Comparison of ENCODE assay signal across 8 cellular contexts in genomic region chr17:63961355-63962207, GRCh38. TPM values are rescaled to one million over a fixed set of nuclear protein-coding genes. Genes with fewer than 3 reads are reported as not detected.
DNase-seq lines count a peak whose midpoint lies in the region; ATAC-seq and TF ChIP-seq lines count a peak whose summit lies in the region.

No MANE protein-coding gene starts in this region.

- peak overlapping the region in 3 of 10 donors; percentile 52 to 68 (median 62) for H3K4me3 Mint-ChIP-seq in naive thymus-derived CD4-positive, alpha-beta T cell

- intact Hi-C loops in naive thymus-derived CD4-positive, alpha-beta T cell (cut with micrococcal nuclease) = loop anchor here in 1 of 2 donors (1.0 kb wide), 1 partner anchor 169 kb away; the partner anchor contains the start of gene ERN1

- no peaks in the 10 kb centered on the region for H3K36me3 Mint-ChIP-seq in naive thymus-derived CD4-positive, alpha-beta T cell

- H3K4me3 ChIP-seq in naive thymus-derived CD4-positive, alpha-beta T cell (ENCODE audit: low read length) = no peak overlapping the region

- TF ChIP-seq POLR2A in erythroblast (IDR thresholded peaks at IDR 0.05; ENCODE audit: low read length) = no peak

- H3K27ac Mint-ChIP-seq in naive thymus-derived CD4-positive, alpha-beta T cell = peak overlapping the region in 2 of 9 donors; percentile 12 to 52

- H3K27me3 ChIP-seq in naive thymus-derived CD4-positive, alpha-beta T cell (ENCODE audit: control insufficient read depth in 2 of 2, insufficient read depth in 2 of 2, low read length in 2 of 2) = no peaks in the 10 kb centered on the region

- peaks cover 5% of the 10 kb centered on the region in 2 donors for H3K4me1 ChIP-seq in naive thymus-derived CD4-positive, alpha-beta T cell (ENCODE audit: control insufficient read depth in 2 of 2, insufficient read depth in 2 of 2, low read length in 2 of 2)

- no peaks in the 10 kb centered on the region for H3K9me3 ChIP-seq in naive thymus-derived CD4-positive, alpha-beta T cell (ENCODE audit: control insufficient read depth in 2 of 3, low read length in 3 of 3)

- peak; percentile 49 to 61 for ATAC-seq in activated CD4-positive, CD25-positive, alpha-beta regulatory T cell treated with anti-CD3 and anti-CD28 coated beads, Interleukin-2, amount 50 U/mL, for 24 hours
- peak; percentile 81 for ATAC-seq in naive thymus-derived CD4-positive, alpha-beta T cell
- no peak for ATAC-seq in GM21786 (IDR thresholded peaks at IDR 0.05; ENCODE audit: unreplicated experiment)

- H3K9me3 Mint-ChIP-seq in naive thymus-derived CD4-positive, alpha-beta T cell = no peaks in the 10 kb centered on the region

- DNase-seq in Caki2 (ENCODE audit: low read depth) (peak; percentile 90), M059J (ENCODE audit: low read depth) (peak; percentile 18), erythroblast (lab: John Stamatoyannopoulos, UW) (peak; percentile 89 to 93), DMS153 treated with DMSO at 0.1 percent for 48 hours (lab: John Stamatoyannopoulos, UW; ENCODE audit: unreplicated experiment) (no peak), occipital lobe (lab: John Stamatoyannopoulos, UW) (no peak)
- DNase-seq in naive thymus-derived CD4-positive, alpha-beta T cell = peak in 2 of 9 donors; percentile 48 to 59

- H3K4me1 Mint-ChIP-seq in naive thymus-derived CD4-positive, alpha-beta T cell = peaks cover 4 to 15% (median 8%) of the 10 kb centered on the region in 7 donors

- no peaks in the 10 kb centered on the region for H3K27me3 Mint-ChIP-seq in naive thymus-derived CD4-positive, alpha-beta T cell

- POLR2A ChIA-PET in naive thymus-derived CD4-positive, alpha-beta T cell (lab: Charles Lee) = interaction anchor here (0.8 to 1.2 kb wide), 2 partner anchors 90 to 184 kb away, joined by 3 to 5 read pairs; no protein-coding TSS in a partner anchor

- H3K27ac ChIP-seq in naive thymus-derived CD4-positive, alpha-beta T cell (ENCODE audit: low read depth, low read length) = no peak overlapping the region

- H3K36me3 ChIP-seq in naive thymus-derived CD4-positive, alpha-beta T cell (ENCODE audit: control insufficient read depth in 2 of 3, insufficient read depth in 3 of 3, low read length in 3 of 3) = no peaks in the 10 kb centered on the region

- in situ Hi-C loops in Caki2 (cut with HindIII; ENCODE audit: low pct_unique_long_range_greater_than_20kb, low sequenced_read_pairs) = no loop called here

- CTCF ChIA-PET in naive thymus-derived CD4-positive, alpha-beta T cell (lab: Charles Lee) = interaction anchor here (0.9 kb wide), 1 partner anchor 67 kb away, joined by 3 read pairs; no protein-coding TSS in a partner anchor

RNA-seq across cellular contexts. Expression of gene SCN4A, which starts 11.1 kb away (rescaled TPM):
- 0.37 and 0.38 TPM in 2 replicates for total RNA-seq in Caki2 (2014; rRNA removed; shearing (Covaris generic); ENCODE audit: low replicate concordance)
- not detected in 2 replicates for total RNA-seq in M059J (2014; rRNA removed; shearing (Covaris generic))
- under 1 TPM in 4 of 5 experiments, not detected in 1; 0.03 to 0.15 (median 0.07) TPM for total RNA-seq in naive thymus-derived CD4-positive, alpha-beta T cell
- not detected for polyA plus RNA-seq in naive thymus-derived CD4-positive, alpha-beta T cell
- total RNA-seq in occipital lobe = not detected

RNA-seq across cellular contexts. Expression of gene CD79B, which starts 29.4 kb away (rescaled TPM):
- total RNA-seq in Caki2 (2014; rRNA removed; shearing (Covaris generic); ENCODE audit: low replicate concordance) = not detected in 2 replicates
- total RNA-seq in M059J (2014; rRNA removed; shearing (Covaris generic)) = 0.27 and 0.54 TPM in 2 replicates
- 10 to 100 TPM; 11.8 to 44.9 (median 15.1) TPM for total RNA-seq in naive thymus-derived CD4-positive, alpha-beta T cell
- polyA plus RNA-seq in naive thymus-derived CD4-positive, alpha-beta T cell = 10 to 100 TPM; 34.5 to 42.2 TPM
- not detected for total RNA-seq in occipital lobe

RNA-seq across cellular contexts. Expression of gene PRR29, which starts 36.6 kb away (rescaled TPM):
- total RNA-seq in Caki2 (2014; rRNA removed; shearing (Covaris generic); ENCODE audit: low replicate concordance) = 1.1 and 3.9 TPM in 2 replicates
- total RNA-seq in M059J (2014; rRNA removed; shearing (Covaris generic)) = 0.05 TPM in 1 of 2 replicates, not detected in the other
- total RNA-seq in naive thymus-derived CD4-positive, alpha-beta T cell = 1 to 10 TPM in 1 of 5 experiments, under 1 TPM in 2, not detected in 2; 0.29 to 2.8 (median 0.40) TPM
- polyA plus RNA-seq in naive thymus-derived CD4-positive, alpha-beta T cell = 1 to 10 TPM; 5.5 to 6.0 TPM
- 0.78 TPM for total RNA-seq in occipital lobe

RNA-seq across cellular contexts. Expression of gene GH1, which starts 42.9 kb away (rescaled TPM):
- not detected in 2 replicates for total RNA-seq in Caki2 (2014; rRNA removed; shearing (Covaris generic); ENCODE audit: low replicate concordance)
- not detected in 2 replicates for total RNA-seq in M059J (2014; rRNA removed; shearing (Covaris generic))
- under 1 TPM in 2 of 5 experiments, not detected in 3; 0.58 to 0.66 TPM for total RNA-seq in naive thymus-derived CD4-positive, alpha-beta T cell
- polyA plus RNA-seq in naive thymus-derived CD4-positive, alpha-beta T cell = not detected
- not detected for total RNA-seq in occipital lobe

RNA-seq across cellular contexts. Expression of gene CSHL1, which starts 50.5 kb away (rescaled TPM):
- total RNA-seq in Caki2 (2014; rRNA removed; shearing (Covaris generic); ENCODE audit: low replicate concordance) = not detected in 2 replicates
- not detected in 2 replicates for total RNA-seq in M059J (2014; rRNA removed; shearing (Covaris generic))
- not detected for total RNA-seq in naive thymus-derived CD4-positive, alpha-beta T cell
- polyA plus RNA-seq in naive thymus-derived CD4-positive, alpha-beta T cell = not detected
- total RNA-seq in occipital lobe = not detected

Comparison
In these comparisons a context has a peak if more than half of its experiments do, and no peak if none do; other contexts are left out.
1. DNase-seq: peak in Caki2 (single experiment), M059J (single experiment) and erythroblast (2 of 2); none in DMS153 treated with DMSO at 0.1 percent for 48 hours (single experiment) and occipital lobe (single experiment).